Comparison of ENCODE assay signal across 8 cellular contexts in the genomic region with DNA sequence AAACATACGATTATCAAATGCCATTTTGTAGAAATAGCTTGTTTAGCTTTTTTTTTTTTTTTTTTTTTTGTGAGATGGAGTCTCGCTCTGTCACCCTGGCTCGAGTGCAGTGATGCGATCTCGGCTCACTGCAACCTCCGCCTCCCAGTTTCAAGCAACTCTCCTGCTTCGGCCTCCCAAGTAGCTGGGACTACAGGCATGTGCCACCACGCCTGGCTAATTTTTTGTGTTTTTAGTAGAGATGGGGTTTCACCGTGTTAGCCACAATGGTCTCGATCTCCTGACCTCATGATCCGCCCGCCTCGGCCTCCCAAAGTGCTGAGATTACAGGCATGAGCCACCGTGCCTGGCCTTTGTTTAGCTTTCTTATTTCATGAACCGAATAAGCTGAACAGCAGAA. TPM values are rescaled to one million over a fixed set of nuclear protein-coding genes. Genes with fewer than 3 reads are reported as not detected.
A peak's percentile ranks its signal among the peaks of the same experiment; 100 is the strongest.
DNase-seq lines count a peak whose midpoint lies in the region; ATAC-seq and TF ChIP-seq lines count a peak whose summit lies in the region.
"Not testable (repeated sequence)": the region's sequence is repeated elsewhere in the genome, so short reads cannot be mapped to it uniquely, and the experiment has no call there.

No MANE protein-coding gene starts in this region.

- H3K4me1 ChIP-seq in CD4-positive, alpha-beta memory T cell (ENCODE audit: insufficient read depth, low read length) = peaks cover 52% of the 10 kb centered on the region
- H3K4me1 ChIP-seq in heart right ventricle = peaks cover 15 to 97% (median 66%) of the 10 kb centered on the region in 9 donors
- H3K4me1 ChIP-seq in muscle layer of colon (ENCODE audit: insufficient read depth, low read length) = peaks cover 39% of the 10 kb centered on the region
- peaks cover 0 to 100% (median 63%) of the 10 kb centered on the region in 4 donors for H3K4me1 ChIP-seq in tibial artery

- not testable (repeated sequence) for H3K9me3 Mint-ChIP-seq in CD4-positive, alpha-beta memory T cell; activated naive CD8-positive, alpha-beta T cell (ENCODE audit: low read depth); stimulated activated effector memory CD8-positive, alpha-beta T cell treated with anti-CD3 and anti-CD28 coated beads, Interleukin-12 subunit alpha, Interleukin-12 subunit beta, amount 100 ng/mL, for 72 hours

- 87 to 90% methylated on average over 15 of the region's 15 CpGs for WGBS in heart right ventricle, 2 donors

- POLR2A ChIA-PET in CD4-positive, alpha-beta memory T cell (lab: Charles Lee; ENCODE audit: partially characterized antibody) = interaction anchor here (1.0 to 3.3 kb wide), 3 partner anchors 32 to 64 kb away, joined by 3 to 20 read pairs (median 3); no protein-coding TSS in a partner anchor

- H3K9ac ChIP-seq in muscle layer of colon (ENCODE audit: low read length) = not testable (repeated sequence)

- peaks cover 32 to 74% (median 63%) of the 10 kb centered on the region in 4 donors for H3K4me1 Mint-ChIP-seq in CD4-positive, alpha-beta memory T cell
- peaks cover 45% of the 10 kb centered on the region for H3K4me1 Mint-ChIP-seq in activated naive CD8-positive, alpha-beta T cell (ENCODE audit: low read depth)
- H3K4me1 Mint-ChIP-seq in stimulated activated effector memory CD8-positive, alpha-beta T cell treated with anti-CD3 and anti-CD28 coated beads, Interleukin-12 subunit alpha, Interleukin-12 subunit beta, amount 100 ng/mL, for 72 hours = peaks cover 53% of the 10 kb centered on the region

- H3K36me3 Mint-ChIP-seq in CD4-positive, alpha-beta memory T cell; activated naive CD8-positive, alpha-beta T cell: not testable (repeated sequence)
- H3K36me3 Mint-ChIP-seq in stimulated activated effector memory CD8-positive, alpha-beta T cell treated with anti-CD3 and anti-CD28 coated beads, Interleukin-12 subunit alpha, Interleukin-12 subunit beta, amount 100 ng/mL, for 72 hours = peaks cover 27% of the 10 kb centered on the region

- CTCF ChIA-PET in CD4-positive, alpha-beta memory T cell (lab: Charles Lee; ENCODE audit: partially characterized antibody) = interaction anchor here (0.6 to 3.7 kb wide), 4 partner anchors 11 to 183 kb away, joined by 3 to 14 read pairs (median 3); a partner anchor contains a TSS

- ATAC-seq in heart right ventricle = not testable (repeated sequence)
- ATAC-seq in stimulated activated effector memory CD8-positive, alpha-beta T cell treated with anti-CD3 and anti-CD28 coated beads, Interleukin-12 subunit alpha, Interleukin-12 subunit beta, amount 100 ng/mL, for 72 hours = peak; percentile 27

- not testable (repeated sequence) for TF ChIP-seq CTCF in HL-60 (IDR thresholded peaks at IDR 0.05; ENCODE audit: insufficient read depth, low read length); heart right ventricle (IDR thresholded peaks at IDR 0.05); tibial artery (IDR thresholded peaks at IDR 0.05)

- peak overlapping the region in 6 of 7 donors; percentile 33 to 95 (median 83) for H3K27ac Mint-ChIP-seq in CD4-positive, alpha-beta memory T cell
- peak overlapping the region; percentile 59 for H3K27ac Mint-ChIP-seq in activated naive CD8-positive, alpha-beta T cell
- H3K27ac Mint-ChIP-seq in stimulated activated effector memory CD8-positive, alpha-beta T cell treated with anti-CD3 and anti-CD28 coated beads, Interleukin-12 subunit alpha, Interleukin-12 subunit beta, amount 100 ng/mL, for 72 hours = not testable (repeated sequence)

- H3K4me3 Mint-ChIP-seq in CD4-positive, alpha-beta memory T cell = peak overlapping the region in 1 of 8 donors; percentile 87
- H3K4me3 Mint-ChIP-seq in activated naive CD8-positive, alpha-beta T cell; stimulated activated effector memory CD8-positive, alpha-beta T cell treated with anti-CD3 and anti-CD28 coated beads, Interleukin-12 subunit alpha, Interleukin-12 subunit beta, amount 100 ng/mL, for 72 hours: not testable (repeated sequence)

- H3K27me3 ChIP-seq in CD4-positive, alpha-beta memory T cell (ENCODE audit: insufficient read depth, low read length); HL-60 (ENCODE audit: insufficient read depth, poor library complexity, severe bottlenecking); heart right ventricle; muscle layer of colon (ENCODE audit: control insufficient read depth in 1 of 2, insufficient read depth in 2 of 2, low read length in 2 of 2); tibial artery: not testable (repeated sequence)

- not testable (repeated sequence) for H3K27me3 Mint-ChIP-seq in CD4-positive, alpha-beta memory T cell; activated naive CD8-positive, alpha-beta T cell

- H3K4me3 ChIP-seq in CD4-positive, alpha-beta memory T cell (ENCODE audit: low read length in 2 of 2); HL-60 (replicated peaks; ENCODE audit: insufficient read depth, low read length); heart right ventricle; muscle layer of colon (ENCODE audit: low read depth in 1 of 2, low read length in 2 of 2); tibial artery: not testable (repeated sequence)

- intact Hi-C loops in CD4-positive, alpha-beta memory T cell (cut with micrococcal nuclease); tibial artery (cut with DNase I; ENCODE audit: low total_unique reads): not testable (repeated sequence)
- intact Hi-C loops in heart right ventricle (cut with DNase I) = loop anchor here in 5 of 10 donors (5.0 to 10.0 kb wide), 5 partner anchors 41 to 388 kb away; a partner anchor contains a TSS

- H3K27ac ChIP-seq in CD4-positive, alpha-beta memory T cell (ENCODE audit: low read depth, low read length) = not testable (repeated sequence)
- H3K27ac ChIP-seq in HL-60 (replicated peaks) = peak overlapping the region; percentile 76
- H3K27ac ChIP-seq in caudate nucleus (ENCODE audit: low read depth, low read length) = peak overlapping the region; percentile 89
- H3K27ac ChIP-seq in heart right ventricle = peak overlapping the region; percentile 20 to 88 (median 60)
- H3K27ac ChIP-seq in muscle layer of colon (ENCODE audit: low read depth, low read length) = peak overlapping the region; percentile 27
- H3K27ac ChIP-seq in tibial artery = peak overlapping the region; percentile 66 to 74

- not testable (repeated sequence) for H3K9me3 ChIP-seq in CD4-positive, alpha-beta memory T cell (ENCODE audit: control insufficient read depth in 1 of 2, low read length in 2 of 2); heart right ventricle; muscle layer of colon (ENCODE audit: low read length); tibial artery

- not testable (repeated sequence) for H3K36me3 ChIP-seq in CD4-positive, alpha-beta memory T cell (ENCODE audit: insufficient read depth, low read length); heart right ventricle; muscle layer of colon (ENCODE audit: insufficient read depth, low read length); tibial artery

- not testable (repeated sequence) for DNase-seq in CD4-positive, alpha-beta memory T cell; HL-60 (ENCODE audit: low read depth in 1 of 2, low spot score in 1 of 2); caudate nucleus (lab: John Stamatoyannopoulos, UW); heart right ventricle; stimulated activated effector memory CD8-positive, alpha-beta T cell treated with anti-CD3 and anti-CD28 coated beads, Interleukin-12 subunit alpha, Interleukin-12 subunit beta, amount 100 ng/mL, for 72 hours (ENCODE audit: low spot score in 2 of 2); tibial artery

RNA-seq across cellular contexts. Expression of a gene that starts 31.7 kb away (rescaled TPM):
- total RNA-seq in CD4-positive, alpha-beta memory T cell = 10 to 100 TPM; 39.0 to 39.3 TPM
- 10 to 100 TPM; 11.3 to 22.6 TPM for polyA plus RNA-seq in CD4-positive, alpha-beta memory T cell
- 10 to 100 TPM; 18.1 to 28.0 (median 22.4) TPM for total RNA-seq in heart right ventricle
- polyA plus RNA-seq in heart right ventricle = 10 to 100 TPM; 10.1 to 11.0 TPM
